8 cellular contexts compared by ENCODE assay signal in genomic region chr15:72197460-72198409, GRCh38. TPM values are rescaled to one million over a fixed set of nuclear protein-coding genes. Genes with fewer than 3 reads are reported as not detected.
A peak's percentile ranks its signal among the peaks of the same experiment; 100 is the strongest.
DNase-seq lines count a peak whose midpoint lies in the region; ATAC-seq, FAIRE-seq and TF ChIP-seq lines count a peak whose summit lies in the region.

Gene GRAMD2A, minus strand, starts transcription at chr15:72197787.

- H3K36me3 ChIP-seq in ascending aorta: peaks cover 41 to 43% of the 10 kb centered on the region in 2 donors
- H3K36me3 ChIP-seq in iPS-15b (ENCODE audit: control insufficient read depth, insufficient read depth, low read length): peaks cover 40% of the 10 kb centered on the region
- peaks cover 11 to 17% of the 10 kb centered on the region in 2 donors for H3K36me3 ChIP-seq in small intestine (ENCODE audit: control insufficient read depth in 2 of 2, insufficient read depth in 2 of 2, low read length in 2 of 2)

- DNase-seq in NCI-H1436 (lab: John Stamatoyannopoulos, UW): peak; percentile 29
- no peak for DNase-seq in NCI-H1436 treated with DMSO at 0.1 percent for 48 hours (lab: John Stamatoyannopoulos, UW)
- peak; percentile 7 for DNase-seq in NCI-H2227 treated with DMSO at 0.1 percent for 48 hours (lab: John Stamatoyannopoulos, UW)
- no peak for DNase-seq in ascending aorta (ENCODE audit: low spot score in 2 of 2)
- peak; percentile 60 for DNase-seq in small intestine

- intact Hi-C loops in ascending aorta (cut with DNase I): loop anchor here (2.0 kb wide), 1 partner anchor 33 kb away; the partner anchor contains the start of gene PKM

- H3K27ac ChIP-seq in ascending aorta (no peak within 1 kb of the TSS), small intestine (ENCODE audit: low read depth in 1 of 2, low read length in 1 of 2) (no peak within 1 kb of the TSS)

- H3K4me3 ChIP-seq in ascending aorta: peak within 1 kb of the TSS; percentile 57 to 76
- H3K4me3 ChIP-seq in iPS-15b (ENCODE audit: low read depth, low read length): peak within 1 kb of the TSS; percentile 78
- H3K4me3 ChIP-seq in small intestine (ENCODE audit: low read depth in 1 of 2, low read length in 2 of 2): peak within 1 kb of the TSS in 1 of 2 donors; percentile 45

- H3K9ac ChIP-seq in iPS-15b (ENCODE audit: low read depth, low read length): peak within 1 kb of the TSS; percentile 47

- ATAC-seq in HG02938 (IDR thresholded peaks at IDR 0.05; ENCODE audit: unreplicated experiment) (no peak), GM19351 (IDR thresholded peaks at IDR 0.05; ENCODE audit: unreplicated experiment) (no peak)

- WGBS in small intestine, 3 donors: 11 to 20% (median 14%) methylated on average over 33 to 85 of the region's 85 CpGs

- peaks cover 0 to 6% of the 10 kb centered on the region in 2 donors for H3K4me1 ChIP-seq in ascending aorta
- H3K4me1 ChIP-seq in iPS-15b (ENCODE audit: control insufficient read depth, insufficient read depth, low read length): no peaks in the 10 kb centered on the region
- peaks cover 0 to 3% of the 10 kb centered on the region in 2 donors for H3K4me1 ChIP-seq in small intestine (ENCODE audit: control insufficient read depth in 2 of 2, insufficient read depth in 1 of 2, low read depth in 1 of 2, low read length in 1 of 2)

- H3K9me3 ChIP-seq in ascending aorta (no peaks in the 10 kb centered on the region), iPS-15b (ENCODE audit: control insufficient read depth, insufficient read depth, low read length) (no peaks in the 10 kb centered on the region), small intestine (ENCODE audit: control insufficient read depth, low read depth) (no peaks in the 10 kb centered on the region)

- no peak for TF ChIP-seq CTCF in ascending aorta (IDR thresholded peaks at IDR 0.05)

- H3K27me3 ChIP-seq in ascending aorta: no peaks in the 10 kb centered on the region
- peaks cover 17% of the 10 kb centered on the region for H3K27me3 ChIP-seq in iPS-15b (ENCODE audit: control insufficient read depth, insufficient read depth, low read length)
- no peaks in the 10 kb centered on the region for H3K27me3 ChIP-seq in small intestine (ENCODE audit: control insufficient read depth in 2 of 2, insufficient read depth in 2 of 2, low read length in 2 of 2)

- no peak for FAIRE-seq in small intestine (lab: Jason Lieb, UNC)

RNA-seq across cellular contexts. Expression of gene GRAMD2A, which starts in this region (rescaled TPM):
- total RNA-seq in ascending aorta: not detected
- 1 to 10 TPM in 2 of 3 donors, under 1 TPM in 1; 0.67 to 7.0 (median 1.4) TPM for polyA plus RNA-seq in small intestine

Comparison
In these comparisons a context has a peak if more than half of its experiments do, and no peak if none do; other contexts are left out.
1. DNase-seq: peak in NCI-H1436 (single experiment), NCI-H2227 treated with DMSO at 0.1 percent for 48 hours (single experiment) and small intestine (single experiment); none in NCI-H1436 treated with DMSO at 0.1 percent for 48 hours (single experiment) and ascending aorta (0 of 2).